ENCODE assay signal across 15 cellular contexts in genomic region chr1:10676987-10677386, GRCh38.
DNase-seq lines count a peak whose midpoint lies in the region; ATAC-seq and TF ChIP-seq lines count a peak whose summit lies in the region.
"Had no signal": no experiment of that assay in that cellular context is flagged by ENCODE, and none has a peak within 500 bp of the region (broad histone marks: within the 10 kb centered on the region; RNA-seq: fewer than 3 reads in every experiment).

No MANE protein-coding gene starts in this region.

- H3K79me1 ChIP-seq in mesendoderm (ENCODE audit: low read length): no peaks in the 10 kb centered on the region

- H4K8ac ChIP-seq in mesendoderm (ENCODE audit: low read depth, low read length): no peak overlapping the region

- no peaks in the 10 kb centered on the region for H3K36me3 ChIP-seq in mesendoderm (ENCODE audit: control insufficient read depth, insufficient read depth, low read length)
- H3K36me3 ChIP-seq in SJCRH30: no peaks in the 10 kb centered on the region

- no peak for ATAC-seq in stimulated activated naive B cell treated with anti-CD40 and anti-IgM and Interleukin-4, amounts not matched to agents 10 μg/mL and 1 μg/mL and 100 μg/mL, for 72 hours (replicated peaks)
- ATAC-seq: A549 had no signal

- TF ChIP-seq CTCF in brain (conservative IDR thresholded peaks at IDR 0.05): no peak

- H2BK120ac ChIP-seq in mesendoderm (ENCODE audit: low read depth, low read length): no peak overlapping the region

- no CpG with 5 or more reads among the region's 13 CpGs for WGBS in mesendoderm (ENCODE audit: extremely low coverage, insufficient coverage, low lambda C conversion rate)

- H3K4me1 Mint-ChIP-seq in brain: peaks cover 87% of the 10 kb centered on the region
- H3K4me1 Mint-ChIP-seq in stimulated activated naive B cell treated with anti-CD40 and anti-IgM and Interleukin-4, amounts not matched to agents 10 μg/mL and 1 μg/mL and 100 μg/mL, for 72 hours: peaks cover 23 to 65% of the 10 kb centered on the region in 2 donors

- H3K56ac ChIP-seq in mesendoderm (ENCODE audit: low read length): no peak overlapping the region

- no peak overlapping the region for H3K18ac ChIP-seq in mesendoderm (ENCODE audit: low read length)

- H3K4me2 ChIP-seq in mesendoderm (ENCODE audit: low read length): no peak overlapping the region
- H3K4me2 ChIP-seq: A549 had no signal

- H3K4ac ChIP-seq in mesendoderm (ENCODE audit: low read depth, low read length): no peak overlapping the region

- H3K4me3 Mint-ChIP-seq in brain: peak overlapping the region in 3 of 5 experiments; percentile 32 to 56 (median 55)
- no peak overlapping the region for H3K4me3 Mint-ChIP-seq in stimulated activated naive B cell treated with anti-CD40 and anti-IgM and Interleukin-4, amounts not matched to agents 10 μg/mL and 1 μg/mL and 100 μg/mL, for 72 hours
- H3K4me3 Mint-ChIP-seq: activated CD4-positive, alpha-beta memory T cell treated with anti-CD3 and anti-CD28 coated beads for 36 hours had no signal

- no peak overlapping the region for H2AK5ac ChIP-seq in mesendoderm (ENCODE audit: low read length)

- H4K5ac ChIP-seq in mesendoderm (ENCODE audit: low read length): no peak overlapping the region

- H3K23ac ChIP-seq in mesendoderm (ENCODE audit: low read length): peak overlapping the region; percentile 1

- H3K27ac Mint-ChIP-seq in brain: peak overlapping the region; percentile 41 to 97 (median 87)
- H3K27ac Mint-ChIP-seq in stimulated activated naive B cell treated with anti-CD40 and anti-IgM and Interleukin-4, amounts not matched to agents 10 μg/mL and 1 μg/mL and 100 μg/mL, for 72 hours: peak overlapping the region; percentile 47
- H3K27ac Mint-ChIP-seq: activated CD4-positive, alpha-beta memory T cell treated with anti-CD3 and anti-CD28 coated beads for 36 hours had no signal

- peak; percentile 50 for DNase-seq in NCI-H510A (lab: John Stamatoyannopoulos, UW)
- no peak for DNase-seq in NCI-H510A treated with DMSO at 0.1 percent for 48 hours (lab: John Stamatoyannopoulos, UW)
- DNase-seq in mesendoderm: no peak
- no peak for DNase-seq in stimulated activated naive B cell treated with anti-CD40 and anti-IgM and Interleukin-4, amounts not matched to agents 10 μg/mL and 1 μg/mL and 100 μg/mL, for 72 hours
- no peak for DNase-seq in SJCRH30
- DNase-seq in inferior parietal cortex (ENCODE audit: extremely low spot score): no peak
- no peak for DNase-seq in DMS153 (lab: John Stamatoyannopoulos, UW)
- DNase-seq: activated CD4-positive, alpha-beta memory T cell treated with anti-CD3 and anti-CD28 coated beads for 36 hours; erythroblast; hippocampal formation; KG1; NCI-H1105; occipital lobe had no signal

- H3K36me3 Mint-ChIP-seq in brain: no peaks in the 10 kb centered on the region
- peaks cover 4 to 10% of the 10 kb centered on the region in 2 donors for H3K36me3 Mint-ChIP-seq in stimulated activated naive B cell treated with anti-CD40 and anti-IgM and Interleukin-4, amounts not matched to agents 10 μg/mL and 1 μg/mL and 100 μg/mL, for 72 hours
- H3K36me3 Mint-ChIP-seq: activated CD4-positive, alpha-beta memory T cell treated with anti-CD3 and anti-CD28 coated beads for 36 hours had no signal

- H3K4me3 ChIP-seq in mesendoderm (ENCODE audit: low read length) (no peak overlapping the region), SJCRH30 (no peak overlapping the region)
- H3K4me3 ChIP-seq: A549 had no signal

- H3K9ac ChIP-seq in mesendoderm (ENCODE audit: low read length): no peak overlapping the region

- no peaks in the 10 kb centered on the region for H3K27me3 ChIP-seq in mesendoderm (ENCODE audit: insufficient read depth, low read length, poor library complexity)
- H3K27me3 ChIP-seq in SJCRH30: no peaks in the 10 kb centered on the region

- H3K79me2 ChIP-seq in mesendoderm (ENCODE audit: control insufficient read depth, insufficient read depth, low read length): no peaks in the 10 kb centered on the region

- H3K27me3 Mint-ChIP-seq in brain: peaks cover 3% of the 10 kb centered on the region
- no peaks in the 10 kb centered on the region for H3K27me3 Mint-ChIP-seq in stimulated activated naive B cell treated with anti-CD40 and anti-IgM and Interleukin-4, amounts not matched to agents 10 μg/mL and 1 μg/mL and 100 μg/mL, for 72 hours
- H3K27me3 Mint-ChIP-seq: activated CD4-positive, alpha-beta memory T cell treated with anti-CD3 and anti-CD28 coated beads for 36 hours had no signal

- H3K9me3 Mint-ChIP-seq in brain: peaks cover 0 to 4% (median 0%) of the 10 kb centered on the region in 5 experiments
- no peaks in the 10 kb centered on the region for H3K9me3 Mint-ChIP-seq in stimulated activated naive B cell treated with anti-CD40 and anti-IgM and Interleukin-4, amounts not matched to agents 10 μg/mL and 1 μg/mL and 100 μg/mL, for 72 hours
- H3K9me3 Mint-ChIP-seq: activated CD4-positive, alpha-beta memory T cell treated with anti-CD3 and anti-CD28 coated beads for 36 hours had no signal

- H2BK15ac ChIP-seq in mesendoderm (replicated peaks; ENCODE audit: low read depth): no peak overlapping the region

- H3K27ac ChIP-seq in mesendoderm (ENCODE audit: low read depth, low read length): no peak overlapping the region
- H3K27ac ChIP-seq in SJCRH30: no peak overlapping the region
- H3K27ac ChIP-seq: A549 had no signal

- no peak overlapping the region for H2BK5ac ChIP-seq in mesendoderm (ENCODE audit: low read length)

- no peaks in the 10 kb centered on the region for H3K9me3 ChIP-seq in SJCRH30 (replicated peaks)
- H3K9me3 ChIP-seq: A549 had no signal

- H3K4me1 ChIP-seq in mesendoderm (ENCODE audit: control insufficient read depth, low read depth, low read length) (peaks cover 4% of the 10 kb centered on the region), SJCRH30 (peaks cover 56% of the 10 kb centered on the region)
- H3K4me1 ChIP-seq: A549 had no signal

Comparison
In these comparisons a context has a peak if more than half of its experiments do, and no peak if none do; other contexts are left out.
1. H3K4me3 Mint-ChIP-seq: peak in brain (3 of 5); none in stimulated activated naive B cell treated with anti-CD40 and anti-IgM and Interleukin-4, amounts not matched to agents 10 μg/mL and 1 μg/mL and 100 μg/mL, for 72 hours (0 of 2).